Comparison of ENCODE assay signal across 21 cellular contexts in genomic region chr17:10754861-10755591, GRCh38. TPM values are rescaled to one million over a fixed set of nuclear protein-coding genes. Genes with fewer than 3 reads are reported as not detected.
A peak's percentile ranks its signal among the peaks of the same experiment; 100 is the strongest.
DNase-seq lines count a peak whose midpoint lies in the region; ATAC-seq, FAIRE-seq and TF ChIP-seq lines count a peak whose summit lies in the region.
"Had no signal": no experiment of that assay in that cellular context is flagged by ENCODE, and none has a peak within 500 bp of the region (broad histone marks: within the 10 kb centered on the region; RNA-seq: fewer than 3 reads in every experiment).

No MANE protein-coding gene starts in this region.

- H3K4me1 Mint-ChIP-seq in stimulated activated naive CD8-positive, alpha-beta T cell treated with anti-CD3 and anti-CD28 coated beads, Interleukin-15, amount 100 ng/mL, for 72 hours = no peaks in the 10 kb centered on the region
- H3K4me1 Mint-ChIP-seq in chondrocyte (ENCODE audit: low read depth) = no peaks in the 10 kb centered on the region

- H3K9me3 Mint-ChIP-seq in stimulated activated naive CD8-positive, alpha-beta T cell treated with anti-CD3 and anti-CD28 coated beads, Interleukin-15, amount 100 ng/mL, for 72 hours = no peaks in the 10 kb centered on the region
- no peaks in the 10 kb centered on the region for H3K9me3 Mint-ChIP-seq in chondrocyte (ENCODE audit: low read depth)
- H3K9me3 Mint-ChIP-seq: CD4-positive, alpha-beta T cell had no signal

- TF ChIP-seq CTCF in chondrocyte (IDR thresholded peaks at IDR 0.05) = no peak

- H3K36me3 Mint-ChIP-seq in chondrocyte (ENCODE audit: low read depth) = no peaks in the 10 kb centered on the region

- H3K27me3 Mint-ChIP-seq in stimulated activated naive CD8-positive, alpha-beta T cell treated with anti-CD3 and anti-CD28 coated beads, Interleukin-15, amount 100 ng/mL, for 72 hours = no peaks in the 10 kb centered on the region
- H3K27me3 Mint-ChIP-seq in chondrocyte (ENCODE audit: low read depth) = peaks cover 13% of the 10 kb centered on the region
- H3K27me3 Mint-ChIP-seq: CD4-positive, alpha-beta T cell had no signal

- ATAC-seq in stimulated activated naive CD8-positive, alpha-beta T cell treated with anti-CD3 and anti-CD28 coated beads, Interleukin-15, amount 100 ng/mL, for 72 hours = no peak
- no peak for ATAC-seq in stimulated activated naive CD8-positive, alpha-beta T cell treated with anti-CD3 and anti-CD28 coated beads, Interleukin-15, Interleukin-2, amounts not matched to agents 100 U/mL and 50 U/mL, for 24 hours
- ATAC-seq in HG02885 (IDR thresholded peaks at IDR 0.05; ENCODE audit: poor library complexity, unreplicated experiment) = no peak
- ATAC-seq: gastrocnemius medialis, sciatic nerve had no signal

- FAIRE-seq in urothelium cell line (lab: Jason Lieb, UNC) = no peak
- FAIRE-seq: K562, kidney had no signal

- H3K4me3 Mint-ChIP-seq in stimulated activated naive CD8-positive, alpha-beta T cell treated with anti-CD3 and anti-CD28 coated beads, Interleukin-15, amount 100 ng/mL, for 72 hours = no peak overlapping the region
- H3K4me3 Mint-ChIP-seq in chondrocyte (ENCODE audit: unreplicated experiment) = peak overlapping the region; percentile 3
- H3K4me3 Mint-ChIP-seq: CD4-positive, alpha-beta T cell had no signal

- H3K27ac Mint-ChIP-seq in stimulated activated naive CD8-positive, alpha-beta T cell treated with anti-CD3 and anti-CD28 coated beads, Interleukin-15, amount 100 ng/mL, for 72 hours = peak overlapping the region; percentile 70 to 79
- no peak overlapping the region for H3K27ac Mint-ChIP-seq in chondrocyte (ENCODE audit: unreplicated experiment)
- H3K27ac Mint-ChIP-seq: CD4-positive, alpha-beta T cell had no signal

- no peak for DNase-seq in stimulated activated naive CD8-positive, alpha-beta T cell treated with anti-CD3 and anti-CD28 coated beads, Interleukin-15, amount 100 ng/mL, for 72 hours
- no peak for DNase-seq in stimulated activated naive CD8-positive, alpha-beta T cell treated with anti-CD3 and anti-CD28 coated beads, Interleukin-15, Interleukin-2, amounts not matched to agents 100 U/mL and 50 U/mL, for 24 hours
- DNase-seq in chondrocyte (ENCODE audit: low spot score) = no peak
- DNase-seq in iris pigment epithelial cell (ENCODE audit: low read depth) = peak; percentile 16
- DNase-seq in urothelium cell line (ENCODE audit: low spot score) = peak; percentile 14
- DNase-seq in NCI-H510A (lab: John Stamatoyannopoulos, UW) = no peak
- no peak for DNase-seq in NCI-H526 treated with DMSO at 0.1 percent for 48 hours (lab: John Stamatoyannopoulos, UW)
- DNase-seq: activated CD8-positive, alpha-beta memory T cell treated with anti-CD3 and anti-CD28 coated beads, Interleukin-2, amount 50 U/mL, for 4 hours; activated gamma-delta T cell treated with Interleukin-2 at 50 U/mL for 16 hours; anterior cingulate cortex; CD4-positive, alpha-beta T cell; gastrocnemius medialis; kidney; NCI-H1048; NCI-H2081; NCI-H748 treated with DMSO at 0.1 percent for 48 hours; occipital lobe had no signal

RNA-seq across cellular contexts. Expression of gene TMEM220, which starts 25.2 kb away (rescaled TPM):
- total RNA-seq in chondrocyte = 4.4 to 7.9 TPM (median 7.6 TPM) in 3 replicates
- total RNA-seq: K562 had no signal

RNA-seq across cellular contexts. Expression of gene TMEM238L, which starts 48.9 kb away (rescaled TPM):
- not detected in 3 replicates for total RNA-seq in chondrocyte
- total RNA-seq: CD4-positive, alpha-beta T cell; K562; occipital lobe; sciatic nerve; subcutaneous adipose tissue had no signal

RNA-seq across cellular contexts. Expression of gene ADPRM, which starts 57.6 kb away (rescaled TPM):
- total RNA-seq in chondrocyte = 8.2 to 14.5 TPM (median 13.4 TPM) in 3 replicates

RNA-seq across cellular contexts. Expression of gene SCO1, which starts 57.7 kb away (rescaled TPM):
- 29.2 to 31.2 TPM (median 30.2 TPM) in 3 replicates for total RNA-seq in chondrocyte

Comparison
In these comparisons a context has a peak if more than half of its experiments do, and no peak if none do; other contexts are left out.
1. DNase-seq: peak in iris pigment epithelial cell (single experiment) and urothelium cell line (single experiment); none in stimulated activated naive CD8-positive, alpha-beta T cell treated with anti-CD3 and anti-CD28 coated beads, Interleukin-15, amount 100 ng/mL, for 72 hours (0 of 2), stimulated activated naive CD8-positive, alpha-beta T cell treated with anti-CD3 and anti-CD28 coated beads, Interleukin-15, Interleukin-2, amounts not matched to agents 100 U/mL and 50 U/mL, for 24 hours (single experiment), chondrocyte (single experiment), NCI-H510A (single experiment) and NCI-H526 treated with DMSO at 0.1 percent for 48 hours (single experiment).